ENCODE assay signal across 8 cellular contexts in the genomic region with DNA sequence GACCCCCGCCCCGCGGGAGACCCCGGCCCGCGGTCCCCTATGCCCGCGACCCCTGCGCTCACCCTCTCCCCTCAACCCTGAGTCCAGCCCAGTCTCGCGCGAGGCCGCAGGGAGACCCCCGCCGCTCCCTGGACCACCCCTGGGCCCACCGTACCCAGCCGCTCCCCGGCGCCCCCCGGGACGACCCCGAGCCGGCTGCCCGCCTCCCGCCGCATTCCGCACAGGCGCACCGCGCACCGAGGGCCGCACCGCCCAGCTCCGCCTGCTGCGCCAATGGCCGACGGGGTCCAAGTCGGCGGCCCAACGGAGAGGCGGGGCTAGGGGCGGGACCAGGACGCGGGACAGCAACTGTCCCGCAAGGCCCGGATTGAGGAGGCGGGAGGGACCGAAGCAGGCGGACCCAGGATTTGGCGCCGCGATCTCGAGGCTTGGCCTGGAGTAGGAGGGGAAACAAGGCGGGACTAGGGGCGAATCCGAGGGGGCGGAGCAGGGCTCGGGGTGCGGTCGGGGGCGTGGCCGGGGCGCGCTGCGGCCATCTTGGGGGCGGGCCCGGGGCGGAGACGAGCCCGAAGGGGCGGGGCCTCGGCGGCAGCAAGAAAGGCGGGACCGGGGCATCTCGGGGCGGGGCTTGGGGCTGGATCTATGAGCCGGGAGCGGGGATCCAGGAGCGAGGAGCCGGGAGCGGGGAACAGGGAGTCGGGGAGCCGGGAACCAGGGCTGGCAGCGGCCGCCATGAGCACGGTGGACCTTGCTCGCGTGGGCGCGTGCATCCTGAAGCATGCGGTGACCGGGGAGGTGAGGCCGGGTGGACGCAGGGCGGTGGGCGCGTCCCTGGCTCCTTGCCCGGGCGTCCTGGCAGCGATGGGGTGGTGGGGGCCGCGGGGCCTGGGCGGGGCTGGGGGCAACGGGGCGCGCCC. TPM values are rescaled to one million over a fixed set of nuclear protein-coding genes. Genes with fewer than 3 reads are reported as not detected.
A peak's percentile ranks its signal among the peaks of the same experiment; 100 is the strongest.
DNase-seq lines count a peak whose midpoint lies in the region; ATAC-seq and TF ChIP-seq lines count a peak whose summit lies in the region.

A gene with protein sequence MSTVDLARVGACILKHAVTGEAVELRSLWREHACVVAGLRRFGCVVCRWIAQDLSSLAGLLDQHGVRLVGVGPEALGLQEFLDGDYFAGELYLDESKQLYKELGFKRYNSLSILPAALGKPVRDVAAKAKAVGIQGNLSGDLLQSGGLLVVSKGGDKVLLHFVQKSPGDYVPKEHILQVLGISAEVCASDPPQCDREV (plus strand): TSS at position 624 of the 917 bp plus-strand sequence. CDS start 109 bp downstream, at position 733.

- H3K4me3 ChIP-seq in HUES64 (ENCODE audit: low read length), result peak within 1 kb of the TSS; percentile 98
- H3K4me3 ChIP-seq in OCI-LY3 (ENCODE audit: low read length), result peak within 1 kb of the TSS; percentile 97

- ATAC-seq in GM21447 (IDR thresholded peaks at IDR 0.05; ENCODE audit: unreplicated experiment), result peak; percentile 49

- in situ Hi-C loops in endometrial microvascular endothelial cells (cut with HindIII; ENCODE audit: inconsistent ontology term, low pct_unique_long_range_greater_than_20kb, low sequenced_read_pairs), result no loop called here

- whole genome bisulfite sequencing in HUES64, result under 1% methylated on average over 106 of the region's 107 CpGs

- DNase-seq in D341Med (ENCODE audit: low spot score) (peak; percentile 98), mesenteric fat pad (ENCODE audit: low spot score) (peak; percentile 100)
- DNase-seq in activated CD8-positive, alpha-beta memory T cell treated with anti-CD3 and anti-CD28 coated beads, Interleukin-2, amount 50 U/mL, for 4 hours, result peak; percentile 98
- DNase-seq in stimulated activated CD8-positive, alpha-beta memory T cell treated with anti-CD3 and anti-CD28 coated beads, Interleukin-15, amount 100 ng/mL, for 1 hour (ENCODE audit: low read depth), result peak; percentile 96

- H3K9me3 ChIP-seq in HUES64 (ENCODE audit: insufficient read depth, low read depth, low read length), result no peaks in the 10 kb centered on the region
- H3K9me3 ChIP-seq in OCI-LY3 (ENCODE audit: insufficient read depth, low read length), result no peaks in the 10 kb centered on the region

- peaks cover 11% of the 10 kb centered on the region for H3K36me3 ChIP-seq in HUES64 (ENCODE audit: insufficient read depth, low read length)
- peaks cover 3% of the 10 kb centered on the region for H3K36me3 ChIP-seq in OCI-LY3 (replicated peaks; ENCODE audit: low read depth, low read length)

- peaks cover 10% of the 10 kb centered on the region; the same call in 1 of the 2 replicates for H3K79me2 ChIP-seq in OCI-LY3 (ENCODE audit: low read length)

- H2AFZ ChIP-seq in OCI-LY3 (ENCODE audit: low read depth, low read length), result peak within 1 kb of the TSS; percentile 78; the same call in 1 of the 2 replicates

- no peak for TF ChIP-seq CTCF in OCI-LY3 (IDR thresholded peaks at IDR 0.05; ENCODE audit: low read depth, low read length)

- no peaks in the 10 kb centered on the region for H4K20me1 ChIP-seq in OCI-LY3 (ENCODE audit: insufficient read depth, low read length)

- H3K27me3 ChIP-seq in HUES64 (ENCODE audit: insufficient read depth, low read length) (no peaks in the 10 kb centered on the region), OCI-LY3 (ENCODE audit: low read depth, low read length) (no peaks in the 10 kb centered on the region)

- H3K27ac ChIP-seq in HUES64 (ENCODE audit: low read depth, low read length) (peak within 1 kb of the TSS; percentile 93), OCI-LY3 (ENCODE audit: low read length) (peak within 1 kb of the TSS; percentile 93)

- peak within 1 kb of the TSS; percentile 90 for H3K4me2 ChIP-seq in OCI-LY3 (ENCODE audit: low read length)

- peaks cover 8% of the 10 kb centered on the region for H3K4me1 ChIP-seq in HUES64 (ENCODE audit: insufficient read depth, low read length)
- H3K4me1 ChIP-seq in OCI-LY3 (ENCODE audit: low read length), result peaks cover 29% of the 10 kb centered on the region

- peak within 1 kb of the TSS; percentile 93 for H3K9ac ChIP-seq in HUES64 (ENCODE audit: low read depth, low read length)
- peak within 1 kb of the TSS; percentile 95 for H3K9ac ChIP-seq in OCI-LY3 (ENCODE audit: low read length)

RNA-seq across cellular contexts. Expression of the gene that starts here (rescaled TPM):
- 28.6 TPM for polyA plus RNA-seq in HUES64 (2013, experiment 1 of 2)
- 26.6 TPM for polyA plus RNA-seq in HUES64 (2013, experiment 2 of 2)
- 45.2 TPM for total RNA-seq in endometrial microvascular endothelial cells (ENCODE audit: inconsistent ontology term)
- 12.4 TPM for total RNA-seq in mesenteric fat pad

Comparison
In these comparisons a context has a peak if more than half of its experiments do, and no peak if none do; other contexts are left out.
1. Peak in every context shown above with its lines: DNase-seq, ATAC-seq, H3K4me3 ChIP-seq and H3K27ac ChIP-seq.